In the genomic region with DNA sequence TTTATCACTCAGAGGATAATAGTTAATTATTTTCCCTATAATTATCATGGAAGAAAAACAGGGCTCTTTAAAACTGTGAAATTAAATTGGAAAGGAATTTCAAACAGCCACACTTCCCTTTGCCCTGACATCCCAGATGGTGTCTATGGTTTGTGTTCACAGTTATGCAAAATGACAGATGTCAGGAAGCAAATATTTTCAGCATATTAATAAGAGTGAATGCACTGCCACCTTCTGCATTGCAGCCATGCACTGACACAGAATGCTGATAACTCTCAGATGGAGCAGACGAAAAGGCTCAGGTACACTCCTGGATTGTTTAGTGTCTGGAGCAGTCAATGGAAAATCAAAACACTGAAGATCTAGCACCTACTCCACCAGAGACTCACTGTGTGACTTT, we compare ENCODE assay signal across 24 cellular contexts.
"Had no signal": no experiment of that assay in that cellular context is flagged by ENCODE, and none has a peak within 500 bp of the region (broad histone marks: within the 10 kb centered on the region; RNA-seq: fewer than 3 reads in every experiment).

No MANE protein-coding gene starts in this region.

- H3K9me3 ChIP-seq: left lung, ovary, prostate gland, thyroid gland had no signal

- H3K27me3 ChIP-seq: hepatocyte, left lung, ovary, thyroid gland had no signal

- H3K36me3 ChIP-seq: left lung, ovary, prostate gland, thyroid gland had no signal

- H2AFZ ChIP-seq: hepatocyte had no signal

- H3K4me1 ChIP-seq: left lung, prostate gland, thyroid gland had no signal

- H3K79me2 ChIP-seq: hepatocyte had no signal

- H3K4me3 ChIP-seq: hepatocyte, left lung, lung, ovary, prostate gland, thyroid gland had no signal

- ATAC-seq: activated CD4-positive, CD25-positive, alpha-beta regulatory T cell treated with anti-CD3 and anti-CD28 coated beads, Interleukin-2, amount 50 U/mL, for 24 hours; activated naive CD8-positive, alpha-beta T cell treated with anti-CD3 and anti-CD28 coated beads, Interleukin-2, amount 50 U/mL, for 24 hours; left lung; natural killer cell; stimulated activated naive CD8-positive, alpha-beta T cell treated with anti-CD3 and anti-CD28 coated beads, Interleukin-15, Interleukin-2, amounts not matched to agents 100 U/mL and 50 U/mL, for 24 hours had no signal

- DNase-seq: activated CD4-positive, alpha-beta memory T cell treated with anti-CD3 and anti-CD28 coated beads, Interleukin-2, amount 10 ng/mL, durations not matched to agents 7 days and 5 days; activated CD4-positive, alpha-beta T cell treated with anti-CD3 and anti-CD28 coated beads, Interleukin-2, amount 10 ng/mL, durations not matched to agents 24 days and 14 days; activated effector memory CD4-positive, alpha-beta T cell treated with anti-CD3 and anti-CD28 coated beads, Interleukin-2, amount 50 U/mL, for 16 hours; activated naive CD4-positive, alpha-beta T cell treated with anti-CD3 and anti-CD28 coated beads, Interleukin-2, amount 50 U/mL, for 16 hours; activated naive CD8-positive, alpha-beta T cell treated with anti-CD3 and anti-CD28 coated beads, Interleukin-2, amount 50 U/mL, for 24 hours; activated T-cell treated with anti-CD3 and anti-CD28 coated beads for 4 hours; anterior cingulate cortex; effector memory CD4-positive, alpha-beta T cell; foreskin melanocyte; glutamatergic neuron; immature natural killer cell; kidney glomerular epithelial cell; left lung; natural killer cell; ovary; stimulated activated CD4-positive, alpha-beta T cell treated with anti-CD3 and anti-CD28 coated beads, Interleukin-12 subunit alpha, Interleukin-12 subunit beta, amount 100 ng/mL, for 4 hours; stimulated activated CD4-positive, alpha-beta T cell treated with anti-CD3 and anti-CD28 coated beads, Interleukin-4, amount 100 ng/mL, for 4 hours; stimulated activated naive CD8-positive, alpha-beta T cell treated with anti-CD3 and anti-CD28 coated beads, Interleukin-15, Interleukin-2, amounts not matched to agents 100 U/mL and 50 U/mL, for 24 hours; substantia nigra; thyroid gland had no signal

- H3K4me2 ChIP-seq: hepatocyte had no signal

- H3K27ac ChIP-seq: hepatocyte, left lung, ovary, prostate gland, thyroid gland had no signal
